1 cellular context compared by ENCODE assay signal in the genomic region with DNA sequence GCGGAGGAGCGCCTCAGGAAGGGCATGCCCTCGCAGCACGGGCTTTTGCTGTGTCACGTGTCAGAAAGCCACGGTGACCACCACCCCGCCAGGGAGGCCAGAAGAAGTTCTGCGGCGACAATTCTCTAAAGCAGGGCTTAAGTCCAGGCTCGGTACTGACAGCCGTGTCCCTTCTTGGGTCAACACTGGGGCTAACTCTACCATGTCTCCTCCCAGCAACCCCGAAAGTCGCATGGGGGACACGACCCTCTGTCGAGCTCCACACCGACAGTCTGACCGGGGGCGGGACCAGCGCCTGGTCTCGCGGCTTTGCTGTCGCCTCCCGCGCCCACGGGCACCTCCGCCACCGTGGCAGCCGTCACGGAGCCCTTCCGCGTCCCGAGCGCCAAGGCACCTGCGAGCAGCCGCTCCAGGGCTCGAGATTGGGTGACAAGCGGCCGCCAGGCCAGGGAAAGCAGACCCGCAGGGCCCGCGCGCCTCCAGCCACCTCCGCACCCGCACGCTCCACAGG.
TF ChIP-seq lines count a peak whose summit lies in the region.

No MANE protein-coding gene starts in this region.

TF ChIP-seq in HepG2, 621 proteins besides CTCF, POLR2A, EP300 and RAD21 (continued from another document and continues in another):
- TF ChIP-seq SIX1 (CRISPR knock-in tag; IDR thresholded peaks at IDR 0.05; ENCODE audit: borderline replicate concordance) (peak; percentile 23; the same call in 1 of the 2 replicates), ZSCAN22 (CRISPR knock-in tag; IDR thresholded peaks at IDR 0.05) (0 out of 2 replicates have a peak, but pooled peaks have one; percentile 52), FOSL2 (CRISPR knock-in tag; IDR thresholded peaks at IDR 0.05) (no peak), NR2F6 (IDR thresholded peaks at IDR 0.05) (no peak), NR2F6 (CRISPR knock-in tag; IDR thresholded peaks at IDR 0.05) (no peak), ZMAT3 (CRISPR knock-in tag; conservative IDR thresholded peaks at IDR 0.05) (no peak), EHMT2 (IDR thresholded peaks at IDR 0.05; ENCODE audit: borderline replicate concordance, low read depth, low read length) (no peak), HOXA5 (CRISPR knock-in tag; IDR thresholded peaks at IDR 0.05) (no peak), THAP11 (CRISPR knock-in tag; IDR thresholded peaks at IDR 0.05) (no peak), ZMYM4 (CRISPR knock-in tag; IDR thresholded peaks at IDR 0.05) (no peak), RFX5 (IDR thresholded peaks at IDR 0.05; ENCODE audit: low read depth, low read length) (no peak), KDM1A (CRISPR knock-in tag; IDR thresholded peaks at IDR 0.05) (no peak), SRY (CRISPR knock-in tag; IDR thresholded peaks at IDR 0.05) (0 out of 2 replicates have a peak, but pooled peaks have one; percentile 81), HCFC1 (IDR thresholded peaks at IDR 0.05; ENCODE audit: low read depth, low read length) (no peak), KLF16 (CRISPR knock-in tag; IDR thresholded peaks at IDR 0.05) (no peak), ZNF615 (CRISPR knock-in tag; IDR thresholded peaks at IDR 0.05; ENCODE audit: borderline replicate concordance) (no peak), KLF13 (CRISPR knock-in tag; IDR thresholded peaks at IDR 0.05) (peak; percentile 67; the same call in 1 of the 2 replicates), CCDC6 (CRISPR knock-in tag; IDR thresholded peaks at IDR 0.05) (no peak), ZNF768 (CRISPR knock-in tag; IDR thresholded peaks at IDR 0.05) (peak; percentile 21), RBM22 (optimal IDR thresholded peaks at IDR 0.05; ENCODE audit: low read length) (no peak), SSRP1 (CRISPR knock-in tag; IDR thresholded peaks at IDR 0.05) (no peak), SIN3A (IDR thresholded peaks at IDR 0.05; ENCODE audit: borderline replicate concordance, low read depth, low read length) (peak; percentile 79; the same call in 1 of the 2 replicates), ZNF75D (CRISPR knock-in tag; IDR thresholded peaks at IDR 0.05; ENCODE audit: borderline replicate concordance) (no peak), SMC3 (IDR thresholded peaks at IDR 0.05; ENCODE audit: low read length) (no peak)
- TF ChIP-seq, protein P1, sequence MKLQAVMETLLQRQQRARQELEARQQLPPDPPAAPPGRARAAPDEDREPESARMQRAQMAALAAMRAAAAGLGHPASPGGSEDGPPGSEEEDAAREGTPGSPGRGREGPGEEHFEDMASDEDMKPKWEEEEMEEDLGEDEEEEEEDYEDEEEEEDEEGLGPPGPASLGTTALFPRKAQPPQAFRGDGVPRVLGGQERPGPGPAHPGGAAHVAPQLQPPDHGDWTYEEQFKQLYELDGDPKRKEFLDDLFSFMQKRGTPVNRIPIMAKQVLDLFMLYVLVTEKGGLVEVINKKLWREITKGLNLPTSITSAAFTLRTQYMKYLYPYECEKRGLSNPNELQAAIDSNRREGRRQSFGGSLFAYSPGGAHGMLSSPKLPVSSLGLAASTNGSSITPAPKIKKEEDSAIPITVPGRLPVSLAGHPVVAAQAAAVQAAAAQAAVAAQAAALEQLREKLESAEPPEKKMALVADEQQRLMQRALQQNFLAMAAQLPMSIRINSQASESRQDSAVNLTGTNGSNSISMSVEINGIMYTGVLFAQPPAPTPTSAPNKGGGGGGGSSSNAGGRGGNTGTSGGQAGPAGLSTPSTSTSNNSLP (IDR thresholded peaks at IDR 0.05; ENCODE audit: low read depth, low read length): no peak
- TF ChIP-seq, protein P2, sequence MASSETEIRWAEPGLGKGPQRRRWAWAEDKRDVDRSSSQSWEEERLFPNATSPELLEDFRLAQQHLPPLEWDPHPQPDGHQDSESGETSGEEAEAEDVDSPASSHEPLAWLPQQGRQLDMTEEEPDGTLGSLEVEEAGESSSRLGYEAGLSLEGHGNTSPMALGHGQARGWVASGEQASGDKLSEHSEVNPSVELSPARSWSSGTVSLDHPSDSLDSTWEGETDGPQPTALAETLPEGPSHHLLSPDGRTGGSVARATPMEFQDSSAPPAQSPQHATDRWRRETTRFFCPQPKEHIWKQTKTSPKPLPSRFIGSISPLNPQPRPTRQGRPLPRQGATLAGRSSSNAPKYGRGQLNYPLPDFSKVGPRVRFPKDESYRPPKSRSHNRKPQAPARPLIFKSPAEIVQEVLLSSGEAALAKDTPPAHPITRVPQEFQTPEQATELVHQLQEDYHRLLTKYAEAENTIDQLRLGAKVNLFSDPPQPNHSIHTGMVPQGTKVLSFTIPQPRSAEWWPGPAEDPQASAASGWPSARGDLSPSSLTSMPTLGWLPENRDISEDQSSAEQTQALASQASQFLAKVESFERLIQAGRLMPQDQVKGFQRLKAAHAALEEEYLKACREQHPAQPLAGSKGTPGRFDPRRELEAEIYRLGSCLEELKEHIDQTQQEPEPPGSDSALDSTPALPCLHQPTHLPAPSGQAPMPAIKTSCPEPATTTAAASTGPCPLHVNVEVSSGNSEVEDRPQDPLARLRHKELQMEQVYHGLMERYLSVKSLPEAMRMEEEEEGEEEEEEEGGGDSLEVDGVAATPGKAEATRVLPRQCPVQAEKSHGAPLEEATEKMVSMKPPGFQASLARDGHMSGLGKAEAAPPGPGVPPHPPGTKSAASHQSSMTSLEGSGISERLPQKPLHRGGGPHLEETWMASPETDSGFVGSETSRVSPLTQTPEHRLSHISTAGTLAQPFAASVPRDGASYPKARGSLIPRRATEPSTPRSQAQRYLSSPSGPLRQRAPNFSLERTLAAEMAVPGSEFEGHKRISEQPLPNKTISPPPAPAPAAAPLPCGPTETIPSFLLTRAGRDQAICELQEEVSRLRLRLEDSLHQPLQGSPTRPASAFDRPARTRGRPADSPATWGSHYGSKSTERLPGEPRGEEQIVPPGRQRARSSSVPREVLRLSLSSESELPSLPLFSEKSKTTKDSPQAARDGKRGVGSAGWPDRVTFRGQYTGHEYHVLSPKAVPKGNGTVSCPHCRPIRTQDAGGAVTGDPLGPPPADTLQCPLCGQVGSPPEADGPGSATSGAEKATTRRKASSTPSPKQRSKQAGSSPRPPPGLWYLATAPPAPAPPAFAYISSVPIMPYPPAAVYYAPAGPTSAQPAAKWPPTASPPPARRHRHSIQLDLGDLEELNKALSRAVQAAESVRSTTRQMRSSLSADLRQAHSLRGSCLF (CRISPR knock-in tag; IDR thresholded peaks at IDR 0.05; ENCODE audit: borderline replicate concordance): no peak
- TF ChIP-seq, protein P3, sequence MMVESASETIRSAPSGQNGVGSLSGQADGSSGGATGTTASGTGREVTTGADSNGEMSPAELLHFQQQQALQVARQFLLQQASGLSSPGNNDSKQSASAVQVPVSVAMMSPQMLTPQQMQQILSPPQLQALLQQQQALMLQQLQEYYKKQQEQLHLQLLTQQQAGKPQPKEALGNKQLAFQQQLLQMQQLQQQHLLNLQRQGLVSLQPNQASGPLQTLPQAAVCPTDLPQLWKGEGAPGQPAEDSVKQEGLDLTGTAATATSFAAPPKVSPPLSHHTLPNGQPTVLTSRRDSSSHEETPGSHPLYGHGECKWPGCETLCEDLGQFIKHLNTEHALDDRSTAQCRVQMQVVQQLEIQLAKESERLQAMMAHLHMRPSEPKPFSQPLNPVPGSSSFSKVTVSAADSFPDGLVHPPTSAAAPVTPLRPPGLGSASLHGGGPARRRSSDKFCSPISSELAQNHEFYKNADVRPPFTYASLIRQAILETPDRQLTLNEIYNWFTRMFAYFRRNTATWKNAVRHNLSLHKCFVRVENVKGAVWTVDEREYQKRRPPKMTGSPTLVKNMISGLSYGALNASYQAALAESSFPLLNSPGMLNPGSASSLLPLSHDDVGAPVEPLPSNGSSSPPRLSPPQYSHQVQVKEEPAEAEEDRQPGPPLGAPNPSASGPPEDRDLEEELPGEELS (CRISPR knock-in tag; IDR thresholded peaks at IDR 0.05): no peak
- TF ChIP-seq, protein P4, sequence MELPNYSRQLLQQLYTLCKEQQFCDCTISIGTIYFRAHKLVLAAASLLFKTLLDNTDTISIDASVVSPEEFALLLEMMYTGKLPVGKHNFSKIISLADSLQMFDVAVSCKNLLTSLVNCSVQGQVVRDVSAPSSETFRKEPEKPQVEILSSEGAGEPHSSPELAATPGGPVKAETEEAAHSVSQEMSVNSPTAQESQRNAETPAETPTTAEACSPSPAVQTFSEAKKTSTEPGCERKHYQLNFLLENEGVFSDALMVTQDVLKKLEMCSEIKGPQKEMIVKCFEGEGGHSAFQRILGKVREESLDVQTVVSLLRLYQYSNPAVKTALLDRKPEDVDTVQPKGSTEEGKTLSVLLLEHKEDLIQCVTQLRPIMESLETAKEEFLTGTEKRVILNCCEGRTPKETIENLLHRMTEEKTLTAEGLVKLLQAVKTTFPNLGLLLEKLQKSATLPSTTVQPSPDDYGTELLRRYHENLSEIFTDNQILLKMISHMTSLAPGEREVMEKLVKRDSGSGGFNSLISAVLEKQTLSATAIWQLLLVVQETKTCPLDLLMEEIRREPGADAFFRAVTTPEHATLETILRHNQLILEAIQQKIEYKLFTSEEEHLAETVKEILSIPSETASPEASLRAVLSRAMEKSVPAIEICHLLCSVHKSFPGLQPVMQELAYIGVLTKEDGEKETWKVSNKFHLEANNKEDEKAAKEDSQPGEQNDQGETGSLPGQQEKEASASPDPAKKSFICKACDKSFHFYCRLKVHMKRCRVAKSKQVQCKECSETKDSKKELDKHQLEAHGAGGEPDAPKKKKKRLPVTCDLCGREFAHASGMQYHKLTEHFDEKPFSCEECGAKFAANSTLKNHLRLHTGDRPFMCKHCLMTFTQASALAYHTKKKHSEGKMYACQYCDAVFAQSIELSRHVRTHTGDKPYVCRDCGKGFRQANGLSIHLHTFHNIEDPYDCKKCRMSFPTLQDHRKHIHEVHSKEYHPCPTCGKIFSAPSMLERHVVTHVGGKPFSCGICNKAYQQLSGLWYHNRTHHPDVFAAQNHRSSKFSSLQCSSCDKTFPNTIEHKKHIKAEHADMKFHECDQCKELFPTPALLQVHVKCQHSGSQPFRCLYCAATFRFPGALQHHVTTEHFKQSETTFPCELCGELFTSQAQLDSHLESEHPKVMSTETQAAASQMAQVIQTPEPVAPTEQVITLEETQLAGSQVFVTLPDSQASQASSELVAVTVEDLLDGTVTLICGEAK (IDR thresholded peaks at IDR 0.05): no peak
- TF ChIP-seq, protein P4 (CRISPR knock-in tag; IDR thresholded peaks at IDR 0.05): peak; percentile 76
- TF ChIP-seq, protein P5, sequence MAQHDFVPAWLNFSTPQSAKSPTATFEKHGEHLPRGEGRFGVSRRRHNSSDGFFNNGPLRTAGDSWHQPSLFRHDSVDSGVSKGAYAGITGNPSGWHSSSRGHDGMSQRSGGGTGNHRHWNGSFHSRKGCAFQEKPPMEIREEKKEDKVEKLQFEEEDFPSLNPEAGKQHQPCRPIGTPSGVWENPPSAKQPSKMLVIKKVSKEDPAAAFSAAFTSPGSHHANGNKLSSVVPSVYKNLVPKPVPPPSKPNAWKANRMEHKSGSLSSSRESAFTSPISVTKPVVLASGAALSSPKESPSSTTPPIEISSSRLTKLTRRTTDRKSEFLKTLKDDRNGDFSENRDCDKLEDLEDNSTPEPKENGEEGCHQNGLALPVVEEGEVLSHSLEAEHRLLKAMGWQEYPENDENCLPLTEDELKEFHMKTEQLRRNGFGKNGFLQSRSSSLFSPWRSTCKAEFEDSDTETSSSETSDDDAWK (CRISPR knock-in tag; IDR thresholded peaks at IDR 0.05): no peak
- TF ChIP-seq, protein P6, sequence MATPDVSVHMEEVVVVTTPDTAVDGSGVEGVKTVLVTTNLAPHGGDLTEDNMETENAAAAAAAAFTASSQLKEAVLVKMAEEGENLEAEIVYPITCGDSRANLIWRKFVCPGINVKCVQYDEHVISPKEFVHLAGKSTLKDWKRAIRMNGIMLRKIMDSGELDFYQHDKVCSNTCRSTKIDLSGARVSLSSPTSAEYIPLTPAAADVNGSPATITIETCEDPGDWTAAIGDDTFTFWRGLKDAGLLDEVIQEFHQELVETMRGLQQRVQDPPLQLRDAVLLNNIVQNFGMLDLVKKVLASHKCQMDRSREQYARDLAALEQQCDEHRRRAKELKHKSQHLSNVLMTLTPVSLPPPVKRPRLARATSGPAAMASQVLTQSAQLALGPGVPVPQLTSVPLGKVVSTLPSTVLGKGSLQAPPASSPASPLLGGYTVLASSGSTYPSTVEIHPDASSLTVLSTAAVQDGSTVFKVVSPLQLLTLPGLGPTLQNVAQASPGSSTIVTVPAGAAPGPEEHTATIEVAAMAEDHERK (CRISPR knock-in tag; IDR thresholded peaks at IDR 0.05; ENCODE audit: low read depth): no peak
- TF ChIP-seq, protein P7, sequence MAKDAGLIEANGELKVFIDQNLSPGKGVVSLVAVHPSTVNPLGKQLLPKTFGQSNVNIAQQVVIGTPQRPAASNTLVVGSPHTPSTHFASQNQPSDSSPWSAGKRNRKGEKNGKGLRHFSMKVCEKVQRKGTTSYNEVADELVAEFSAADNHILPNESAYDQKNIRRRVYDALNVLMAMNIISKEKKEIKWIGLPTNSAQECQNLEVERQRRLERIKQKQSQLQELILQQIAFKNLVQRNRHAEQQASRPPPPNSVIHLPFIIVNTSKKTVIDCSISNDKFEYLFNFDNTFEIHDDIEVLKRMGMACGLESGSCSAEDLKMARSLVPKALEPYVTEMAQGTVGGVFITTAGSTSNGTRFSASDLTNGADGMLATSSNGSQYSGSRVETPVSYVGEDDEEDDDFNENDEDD (CRISPR knock-in tag; IDR thresholded peaks at IDR 0.05; ENCODE audit: borderline replicate concordance): peak; percentile 66; the same call in 1 of the 2 replicates
